ENCODE assay signal across 8 cellular contexts in the genomic region with DNA sequence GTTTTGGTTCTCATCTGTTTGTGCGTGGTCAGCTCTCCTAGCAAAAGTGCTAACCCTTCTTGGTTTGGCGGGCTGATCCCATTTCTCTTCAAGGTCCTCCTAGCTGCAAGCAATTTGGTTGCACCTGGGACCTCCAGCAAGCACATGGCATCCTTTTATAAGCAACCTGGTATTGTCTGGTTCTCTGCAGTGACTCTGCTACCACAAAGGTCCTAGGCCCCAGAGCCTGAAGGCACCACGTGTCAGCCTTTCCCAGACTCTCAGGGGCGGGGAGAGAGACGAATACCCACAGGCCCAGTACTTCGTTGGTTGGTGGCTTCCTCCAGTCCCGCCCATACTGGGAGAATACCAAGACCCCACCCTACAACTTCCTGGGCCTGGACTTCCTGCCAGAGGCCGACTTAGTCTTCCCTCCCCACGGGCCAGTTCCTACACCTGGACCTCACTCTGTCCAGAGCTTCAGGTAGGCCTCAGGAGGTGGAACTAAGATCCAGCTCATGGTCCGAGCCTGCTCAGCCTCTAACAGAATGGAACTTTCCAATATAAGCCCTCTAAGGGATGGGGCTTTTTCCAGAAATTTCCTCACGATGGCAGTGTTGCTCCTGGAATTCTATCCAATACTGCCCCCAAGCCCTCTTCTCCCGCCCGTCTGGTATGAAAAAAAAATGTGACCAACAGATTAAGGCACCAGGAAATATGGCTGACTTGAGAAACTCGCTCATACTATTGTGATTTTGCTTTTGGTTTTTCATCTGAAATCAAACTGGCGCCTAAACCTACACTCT.
DNase-seq lines count a peak whose midpoint lies in the region; ATAC-seq and TF ChIP-seq lines count a peak whose summit lies in the region.

No MANE protein-coding gene starts in this region.

- CTCF ChIA-PET in CD8-positive, alpha-beta memory T cell (lab: Charles Lee) = no interaction called here

- peak overlapping the region; percentile 7 for H3K4me3 ChIP-seq in CD8-positive, alpha-beta memory T cell (ENCODE audit: low read length)
- peak overlapping the region in 8 of 10 donors; percentile 12 to 48 (median 34) for H3K4me3 ChIP-seq in heart right ventricle

- ATAC-seq in GM19397 (IDR thresholded peaks at IDR 0.05; ENCODE audit: unreplicated experiment) (peak; percentile 81), heart right ventricle (peak; percentile 90 to 97 (median 96))
- peak; percentile 88 for ATAC-seq in activated naive CD8-positive, alpha-beta T cell treated with anti-CD3 and anti-CD28 coated beads, Interleukin-2, amount 10 ng/mL, durations not matched to agents 7 days and 5 days (ENCODE audit: low read depth)

- H3K36me3 Mint-ChIP-seq in CD8-positive, alpha-beta memory T cell = no peaks in the 10 kb centered on the region
- H3K36me3 Mint-ChIP-seq in activated naive CD8-positive, alpha-beta T cell treated with anti-CD3 and anti-CD28 coated beads, Interleukin-2, amount 10 ng/mL, durations not matched to agents 7 days and 5 days = no peaks in the 10 kb centered on the region

- intact Hi-C loops in heart right ventricle (cut with DNase I) = no loop called here
- intact Hi-C loops in posterior cingulate gyrus (cut with DNase I) = loop anchor here (5.0 kb wide), 1 partner anchor 782 kb away; no protein-coding TSS in a partner anchor

- H3K4me1 ChIP-seq in CD8-positive, alpha-beta memory T cell (ENCODE audit: insufficient read depth, low read length) = peaks cover 8% of the 10 kb centered on the region
- peaks cover 0 to 15% (median 0%) of the 10 kb centered on the region in 9 donors for H3K4me1 ChIP-seq in heart right ventricle

- in situ Hi-C loops in GM13976 (cut with MboI; ENCODE audit: low sequenced_read_pairs, unreplicated experiment) = loop anchor here (25.0 kb wide), 1 partner anchor 782 kb away; no protein-coding TSS in a partner anchor

- POLR2A ChIA-PET in CD8-positive, alpha-beta memory T cell (lab: Charles Lee) = no interaction called here
- POLR2A ChIA-PET in activated naive CD8-positive, alpha-beta T cell treated with anti-CD3 and anti-CD28 coated beads, Interleukin-2, amount 10 ng/mL, durations not matched to agents 7 days and 5 days (lab: Charles Lee) = interaction anchor here (0.5 to 0.6 kb wide), 2 partner anchors 181 to 369 kb away, joined by 3 read pairs; no protein-coding TSS in a partner anchor

- no peaks in the 10 kb centered on the region for H3K9me3 ChIP-seq in CD8-positive, alpha-beta memory T cell (ENCODE audit: low read length)
- no peaks in the 10 kb centered on the region for H3K9me3 ChIP-seq in heart right ventricle

- TF ChIP-seq CTCF in heart right ventricle (IDR thresholded peaks at IDR 0.05) (peak; percentile 30 to 68 (median 61)), GM13976 (IDR thresholded peaks at IDR 0.05; ENCODE audit: borderline replicate concordance, control extremely low read depth, extremely low read depth, insufficient read depth, missing control alignments) (no peak)

- no peaks in the 10 kb centered on the region for H3K9me3 Mint-ChIP-seq in CD8-positive, alpha-beta memory T cell
- no peaks in the 10 kb centered on the region for H3K9me3 Mint-ChIP-seq in activated naive CD8-positive, alpha-beta T cell treated with anti-CD3 and anti-CD28 coated beads, Interleukin-2, amount 10 ng/mL, durations not matched to agents 7 days and 5 days

- H3K4me1 Mint-ChIP-seq in CD8-positive, alpha-beta memory T cell = peaks cover 9 to 13% (median 12%) of the 10 kb centered on the region in 3 donors
- H3K4me1 Mint-ChIP-seq in activated naive CD8-positive, alpha-beta T cell treated with anti-CD3 and anti-CD28 coated beads, Interleukin-2, amount 10 ng/mL, durations not matched to agents 7 days and 5 days = peaks cover 26% of the 10 kb centered on the region

- 24 to 26% methylated on average over 15 of the region's 15 CpGs for WGBS in heart right ventricle, 2 donors

- peak in 3 of 5 donors; percentile 32 to 65 (median 50) for DNase-seq in CD8-positive, alpha-beta memory T cell
- peak; percentile 76 for DNase-seq in HS-27A (ENCODE audit: low read depth)
- DNase-seq in NOMO-1 treated with dmso at 0.1 percent for 144 hours (lab: John Stamatoyannopoulos, UW; ENCODE audit: unreplicated experiment) = peak; percentile 70
- peak; percentile 46 for DNase-seq in activated naive CD8-positive, alpha-beta T cell treated with anti-CD3 and anti-CD28 coated beads, Interleukin-2, amount 10 ng/mL, durations not matched to agents 7 days and 5 days
- DNase-seq in heart right ventricle = peak; percentile 34 to 83
- peak in 8 of 10 donors; percentile 30 to 94 (median 60) for DNase-seq in posterior cingulate gyrus
- DNase-seq in GM13976 (ENCODE audit: low spot score) = no peak

- no peaks in the 10 kb centered on the region for H3K27me3 ChIP-seq in CD8-positive, alpha-beta memory T cell (ENCODE audit: insufficient read depth, low read length, poor library complexity, severe bottlenecking)
- peaks cover 0 to 55% (median 0%) of the 10 kb centered on the region in 7 donors for H3K27me3 ChIP-seq in heart right ventricle

- peak overlapping the region; percentile 25 for H3K27ac ChIP-seq in CD8-positive, alpha-beta memory T cell (ENCODE audit: low read depth, low read length)
- H3K27ac ChIP-seq in heart right ventricle = peak overlapping the region in 9 of 10 donors; percentile 47 to 86 (median 76)

- H3K27me3 Mint-ChIP-seq in CD8-positive, alpha-beta memory T cell = peaks cover 0 to 6% of the 10 kb centered on the region in 2 donors
- no peaks in the 10 kb centered on the region for H3K27me3 Mint-ChIP-seq in activated naive CD8-positive, alpha-beta T cell treated with anti-CD3 and anti-CD28 coated beads, Interleukin-2, amount 10 ng/mL, durations not matched to agents 7 days and 5 days

- peak overlapping the region in 3 of 7 donors; percentile 9 to 42 (median 20) for H3K4me3 Mint-ChIP-seq in CD8-positive, alpha-beta memory T cell
- H3K4me3 Mint-ChIP-seq in activated naive CD8-positive, alpha-beta T cell treated with anti-CD3 and anti-CD28 coated beads, Interleukin-2, amount 10 ng/mL, durations not matched to agents 7 days and 5 days = peak overlapping the region; percentile 84

- H3K36me3 ChIP-seq in CD8-positive, alpha-beta memory T cell (ENCODE audit: insufficient read depth, low read length) = no peaks in the 10 kb centered on the region
- H3K36me3 ChIP-seq in heart right ventricle = no peaks in the 10 kb centered on the region

- H3K27ac Mint-ChIP-seq in CD8-positive, alpha-beta memory T cell = peak overlapping the region in 4 of 8 donors; percentile 10 to 69 (median 52)
- peak overlapping the region; percentile 84 for H3K27ac Mint-ChIP-seq in activated naive CD8-positive, alpha-beta T cell treated with anti-CD3 and anti-CD28 coated beads, Interleukin-2, amount 10 ng/mL, durations not matched to agents 7 days and 5 days
